ENCODE assay signal across 24 cellular contexts in the genomic region with DNA sequence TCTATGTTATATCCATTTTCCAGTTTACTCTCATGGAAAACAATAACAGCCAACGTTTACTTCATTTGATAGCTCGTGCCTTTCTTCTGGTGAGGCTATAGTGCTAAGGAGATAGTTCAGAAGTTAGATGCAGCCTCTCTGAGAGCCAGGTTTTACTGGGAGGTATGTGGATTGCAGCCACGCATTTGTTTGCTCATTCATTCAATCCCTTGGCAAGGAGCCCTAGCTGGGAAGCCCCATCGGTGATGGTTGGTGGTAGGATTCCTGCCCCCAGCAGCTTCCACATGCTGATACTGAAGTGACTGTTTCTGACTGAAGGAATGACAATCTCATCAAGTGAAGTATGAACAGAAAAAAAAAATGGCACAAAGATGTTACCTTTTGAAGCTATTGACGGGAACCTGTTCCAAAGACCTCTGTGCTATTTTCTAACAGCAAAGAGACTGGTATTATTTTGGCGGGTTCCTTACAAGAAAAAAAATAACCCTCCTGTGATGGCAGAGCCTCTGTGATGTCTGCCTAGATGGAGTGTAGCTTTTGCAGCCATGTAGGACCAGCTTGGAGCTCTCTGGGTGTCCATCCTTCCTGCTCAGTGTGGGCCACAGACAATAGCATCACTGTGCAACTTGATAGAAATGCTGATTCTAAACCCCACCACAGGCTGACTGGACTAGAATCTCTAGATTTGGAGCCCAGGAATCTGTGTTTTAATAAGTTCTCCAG. TPM values are rescaled to one million over a fixed set of nuclear protein-coding genes. Genes with fewer than 3 reads are reported as not detected.
A peak's percentile ranks its signal among the peaks of the same experiment; 100 is the strongest.
DNase-seq lines count a peak whose midpoint lies in the region; ATAC-seq and TF ChIP-seq lines count a peak whose summit lies in the region.
"Had no signal": no experiment of that assay in that cellular context is flagged by ENCODE, and none has a peak within 500 bp of the region (broad histone marks: within the 10 kb centered on the region; RNA-seq: fewer than 3 reads in every experiment).

No MANE protein-coding gene starts in this region.

- 53 to 54% methylated on average over 6 of the region's 6 CpGs for WGBS in body of pancreas, 2 donors
- WGBS in mesendoderm (ENCODE audit: extremely low coverage, insufficient coverage, low lambda C conversion rate): no CpG with 5 or more reads among the region's 6 CpGs

- H3K27ac ChIP-seq in body of pancreas (no peak overlapping the region), mesendoderm (ENCODE audit: low read depth, low read length) (no peak overlapping the region)
- H3K27ac ChIP-seq: 22Rv1, cardiac muscle cell, heart left ventricle, left ventricle myocardium inferior, ovary, thyroid gland had no signal

- no peak overlapping the region for H2AK5ac ChIP-seq in mesendoderm (ENCODE audit: low read length)

- H3K79me1 ChIP-seq in mesendoderm (ENCODE audit: low read length): no peaks in the 10 kb centered on the region

- no peak overlapping the region for H2BK5ac ChIP-seq in mesendoderm (ENCODE audit: low read length)

- H3K4me2 ChIP-seq in mesendoderm (ENCODE audit: low read length): no peak overlapping the region
- H3K4me2 ChIP-seq: SK-N-SH had no signal

- ATAC-seq in body of pancreas: no peak
- ATAC-seq: GM12878; heart left ventricle; naive thymus-derived CD8-positive, alpha-beta T cell had no signal

- DNase-seq in NCI-H1092 treated with DMSO at 0.1 percent for 48 hours (lab: John Stamatoyannopoulos, UW): peak; percentile 3
- no peak for DNase-seq in NCI-H1092 (lab: John Stamatoyannopoulos, UW)
- DNase-seq in NCI-H226: peak; percentile 6
- peak; percentile 19 to 41 (median 32) for DNase-seq in body of pancreas
- DNase-seq in mesendoderm: peak; percentile 37
- no peak for DNase-seq in amniotic stem cell (lab: John Stamatoyannopoulos, UW)
- DNase-seq in ecto neural progenitor cell (ENCODE audit: low spot score): no peak
- no peak for DNase-seq in activated naive CD4-positive, alpha-beta T cell (lab: John Stamatoyannopoulos, UW)
- DNase-seq: activated CD8-positive, alpha-beta memory T cell treated with anti-CD3 and anti-CD28 coated beads, Interleukin-2, amount 50 U/mL, for 4 hours; CD4-positive, alpha-beta memory T cell; dermis blood vessel endothelial cell; heart left ventricle; HFFc6; immature natural killer cell; left ventricle myocardium inferior; naive thymus-derived CD8-positive, alpha-beta T cell; NCI-H2227 treated with DMSO at 0.1 percent for 48 hours; ovary; SK-N-SH; stimulated activated CD4-positive, alpha-beta T cell treated with anti-CD3 and anti-CD28 coated beads, Interleukin-4, amount 100 ng/mL, for 4 hours; thyroid gland had no signal

- H4K8ac ChIP-seq in mesendoderm (ENCODE audit: low read depth, low read length): no peak overlapping the region

- H3K4ac ChIP-seq in mesendoderm (ENCODE audit: low read depth, low read length): no peak overlapping the region

- no peak overlapping the region for H2BK15ac ChIP-seq in mesendoderm (replicated peaks; ENCODE audit: low read depth)

- TF ChIP-seq CTCF in body of pancreas (IDR thresholded peaks at IDR 0.05): no peak

- intact Hi-C loops in body of pancreas (cut with DNase I): no loop called here

- H3K4me1 ChIP-seq in body of pancreas (no peaks in the 10 kb centered on the region), mesendoderm (ENCODE audit: control insufficient read depth, low read depth, low read length) (no peaks in the 10 kb centered on the region)
- H3K4me1 ChIP-seq: heart left ventricle, left ventricle myocardium inferior, thyroid gland had no signal

- H3K27me3 ChIP-seq in body of pancreas (no peaks in the 10 kb centered on the region), mesendoderm (ENCODE audit: insufficient read depth, low read length, poor library complexity) (no peaks in the 10 kb centered on the region)
- H3K27me3 ChIP-seq: cardiac muscle cell, ovary, thyroid gland had no signal

- H3K23ac ChIP-seq in mesendoderm (ENCODE audit: low read length): no peak overlapping the region

- TF ChIP-seq POLR2A in body of pancreas (IDR thresholded peaks at IDR 0.05): no peak

- no peaks in the 10 kb centered on the region for H3K79me2 ChIP-seq in mesendoderm (ENCODE audit: control insufficient read depth, insufficient read depth, low read length)

- H2BK120ac ChIP-seq in mesendoderm (ENCODE audit: low read depth, low read length): no peak overlapping the region

- H4K5ac ChIP-seq in mesendoderm (ENCODE audit: low read length): no peak overlapping the region

- H3K9ac ChIP-seq in mesendoderm (ENCODE audit: low read length): no peak overlapping the region
- H3K9ac ChIP-seq: SK-N-SH had no signal

- H3K9me3 ChIP-seq in body of pancreas: no peaks in the 10 kb centered on the region
- H3K9me3 ChIP-seq: heart left ventricle, left ventricle myocardium inferior, ovary, SK-N-SH, thyroid gland had no signal

- no peaks in the 10 kb centered on the region for H3K36me3 ChIP-seq in body of pancreas (replicated peaks in 1 of 2; ENCODE audit: insufficient read depth in 1 of 2, low read depth in 2 of 2)
- H3K36me3 ChIP-seq in mesendoderm (ENCODE audit: control insufficient read depth, insufficient read depth, low read length): no peaks in the 10 kb centered on the region
- H3K36me3 ChIP-seq: cardiac muscle cell, heart left ventricle, left ventricle myocardium inferior, ovary, thyroid gland had no signal

- H3K4me3 ChIP-seq in body of pancreas (no peak overlapping the region), mesendoderm (ENCODE audit: low read length) (no peak overlapping the region)
- H3K4me3 ChIP-seq: cardiac muscle cell, GM12878, heart left ventricle, left ventricle myocardium inferior, ovary, thyroid gland had no signal

- H3K56ac ChIP-seq in mesendoderm (ENCODE audit: low read length): no peak overlapping the region

- no peak overlapping the region for H3K18ac ChIP-seq in mesendoderm (ENCODE audit: low read length)

RNA-seq across cellular contexts. Expression of a gene that starts 30.6 kb away (rescaled TPM):
- 10 to 100 TPM in 1 of 2 donors, 1 to 10 TPM in 1; 3.4 to 10.9 TPM for total RNA-seq in body of pancreas
- polyA plus RNA-seq in mesendoderm (2013, experiment 1 of 2): 0.22 TPM
- polyA plus RNA-seq in mesendoderm (2013, experiment 2 of 2): 0.20 TPM
- total RNA-seq: CD4-positive, alpha-beta memory T cell; dermis blood vessel endothelial cell; GM12878; naive thymus-derived CD8-positive, alpha-beta T cell had no signal
- polyA plus RNA-seq: GM12878, immature natural killer cell had no signal

Comparison
In these comparisons a context has a peak if more than half of its experiments do, and no peak if none do; other contexts are left out.
1. DNase-seq: peak in NCI-H1092 treated with DMSO at 0.1 percent for 48 hours (single experiment), NCI-H226 (single experiment), body of pancreas (4 of 4) and mesendoderm (single experiment); none in NCI-H1092 (single experiment), amniotic stem cell (single experiment), ecto neural progenitor cell (single experiment) and activated naive CD4-positive, alpha-beta T cell (0 of 4).